13 cellular contexts compared by ENCODE assay signal in genomic region chr3:133489466-133490085, GRCh38.
A peak's percentile ranks its signal among the peaks of the same experiment; 100 is the strongest.
DNase-seq lines count a peak whose midpoint lies in the region; ATAC-seq and TF ChIP-seq lines count a peak whose summit lies in the region.
"Had no signal": no experiment of that assay in that cellular context is flagged by ENCODE, and none has a peak within 500 bp of the region (broad histone marks: within the 10 kb centered on the region; RNA-seq: fewer than 3 reads in every experiment).

No MANE protein-coding gene starts in this region.

- peak overlapping the region in 4 of 7 donors; percentile 1 to 73 (median 54) for H3K4me3 Mint-ChIP-seq in CD8-positive, alpha-beta memory T cell
- H3K4me3 Mint-ChIP-seq in H9 = no peak overlapping the region
- H3K4me3 Mint-ChIP-seq in T-helper 17 cell = no peak overlapping the region

- H2BK5ac ChIP-seq in H9 (ENCODE audit: insufficient read length, low read length) (no peak overlapping the region), neuronal stem cell (ENCODE audit: low read length) (no peak overlapping the region)

- H2BK12ac ChIP-seq in H9 (ENCODE audit: insufficient read length, low read depth, low read length) = no peak overlapping the region
- H2BK12ac ChIP-seq in neuronal stem cell (ENCODE audit: low read length) = no peak overlapping the region

- no CpG with 5 or more reads among the region's 5 CpGs for WGBS in H9 (ENCODE audit: extremely low coverage, insufficient read length, low lambda C conversion rate)
- no CpG with 5 or more reads among the region's 5 CpGs for WGBS in neuronal stem cell (ENCODE audit: extremely low coverage in 2 of 2, insufficient read length in 2 of 2, insufficient replicate concordance in 1 of 2), 2 donors

- H2AK5ac ChIP-seq in H9 (ENCODE audit: insufficient read length, low read length) (no peak overlapping the region), neuronal stem cell (ENCODE audit: low read depth, low read length) (no peak overlapping the region)

- H3K23ac ChIP-seq in H9 (ENCODE audit: insufficient read length, low read depth, low read length) (no peak overlapping the region), neuronal stem cell (ENCODE audit: low read depth, low read length, poor library complexity) (no peak overlapping the region)

- H2BK15ac ChIP-seq in H9 (ENCODE audit: low read depth, low read length) = no peak overlapping the region
- no peak overlapping the region for H2BK15ac ChIP-seq in neuronal stem cell (ENCODE audit: low read length)

- H3K18ac ChIP-seq in H9 (ENCODE audit: insufficient read length, low read depth, low read length) (no peak overlapping the region), neuronal stem cell (ENCODE audit: low read length) (no peak overlapping the region)

- H2AFZ ChIP-seq in H9 (ENCODE audit: low read length) (no peak overlapping the region), neuronal stem cell (ENCODE audit: low read length) (no peak overlapping the region)

- H3K9me3 Mint-ChIP-seq in CD8-positive, alpha-beta memory T cell = no peaks in the 10 kb centered on the region
- peaks cover 34 to 38% of the 10 kb centered on the region in 2 experiments for H3K9me3 Mint-ChIP-seq in H9

- H3K4me3 ChIP-seq in CD8-positive, alpha-beta memory T cell (ENCODE audit: low read length) = no peak overlapping the region
- H3K4me3 ChIP-seq in neuronal stem cell (ENCODE audit: low read length in 2 of 2) = no peak overlapping the region
- H3K4me3 ChIP-seq: BLaER1 treated with 17β-estradiol and CSF1 and Interleukin-3, amounts not matched to agents 10 nM and 100 nM had no signal

- no peak overlapping the region for H3T11ph ChIP-seq in H9 (ENCODE audit: low read length)

- no peak for DNase-seq in CD8-positive, alpha-beta memory T cell
- DNase-seq in H9 (peak; percentile 66), T-helper 17 cell (no peak), kidney tubule cell (ENCODE audit: low spot score) (peak; percentile 25), left lobe of liver (ENCODE audit: low spot score) (no peak), neuronal stem cell (ENCODE audit: low spot score) (no peak)
- no peak for DNase-seq in activated CD4-positive, CD25-positive, alpha-beta regulatory T cell treated with anti-CD3 and anti-CD28 coated beads, Interleukin-2, amount 50 U/mL, for 72 hours
- DNase-seq: activated CD8-positive, alpha-beta memory T cell treated with anti-CD3 and anti-CD28 coated beads for 24 hours; kidney; substantia nigra had no signal

- H3K56ac ChIP-seq in H9 (ENCODE audit: insufficient read length, low read depth, low read length) = no peak overlapping the region

- peaks cover 39 to 61% (median 53%) of the 10 kb centered on the region in 3 donors for H3K4me1 Mint-ChIP-seq in CD8-positive, alpha-beta memory T cell
- H3K4me1 Mint-ChIP-seq in H9 (peaks cover 33 to 35% of the 10 kb centered on the region in 2 experiments), T-helper 17 cell (peaks cover 31% of the 10 kb centered on the region)

- H3K27me3 Mint-ChIP-seq in CD8-positive, alpha-beta memory T cell = no peaks in the 10 kb centered on the region
- H3K27me3 Mint-ChIP-seq in H9 (ENCODE audit: low read depth) (peaks cover 4% of the 10 kb centered on the region; the same call in 1 of the 2 replicates), T-helper 17 cell (no peaks in the 10 kb centered on the region)

- no peak overlapping the region for H2BK20ac ChIP-seq in H9 (ENCODE audit: low read depth, low read length, poor library complexity, severe bottlenecking)

- H3K14ac ChIP-seq in H9 (ENCODE audit: insufficient read depth, low read length) = no peak overlapping the region
- no peak overlapping the region for H3K14ac ChIP-seq in neuronal stem cell (ENCODE audit: low read length)

- no peaks in the 10 kb centered on the region for H3K23me2 ChIP-seq in H9 (ENCODE audit: insufficient read length, low read depth, low read length, poor library complexity, severe bottlenecking)

- no peaks in the 10 kb centered on the region for H3K79me2 ChIP-seq in H9 (ENCODE audit: insufficient read depth, low read length)

- peak overlapping the region; percentile 20 to 98 (median 88) for H3K27ac Mint-ChIP-seq in CD8-positive, alpha-beta memory T cell
- H3K27ac Mint-ChIP-seq in H9 (peak overlapping the region in 2 of 3 experiments; percentile 24 to 76; a peak in 3 of 7 replicates), T-helper 17 cell (peak overlapping the region; percentile 85)

- H3K27me3 ChIP-seq in CD8-positive, alpha-beta memory T cell (ENCODE audit: insufficient read depth, low read length, poor library complexity, severe bottlenecking) = no peaks in the 10 kb centered on the region
- H3K27me3 ChIP-seq in H9 (ENCODE audit: insufficient read depth, low read length) (no peaks in the 10 kb centered on the region), neuronal stem cell (ENCODE audit: control insufficient read depth in 3 of 3, insufficient read depth in 3 of 3, low read depth in 1 of 3, low read length in 3 of 3) (no peaks in the 10 kb centered on the region)
- H3K27me3 ChIP-seq: BLaER1 treated with 17β-estradiol and CSF1 and Interleukin-3, amounts not matched to agents 10 nM and 100 nM had no signal

- no peaks in the 10 kb centered on the region for H3K36me3 ChIP-seq in CD8-positive, alpha-beta memory T cell (ENCODE audit: insufficient read depth, low read length)
- H3K36me3 ChIP-seq in neuronal stem cell (replicated peaks in 1 of 2; ENCODE audit: control insufficient read depth in 2 of 2, insufficient read depth in 2 of 2, low read length in 2 of 2) = peaks cover 0 to 2% of the 10 kb centered on the region in 2 donors

- H4K8ac ChIP-seq in H9 (replicated peaks; ENCODE audit: insufficient read length, low read depth, low read length) (no peak overlapping the region), neuronal stem cell (ENCODE audit: low read depth, low read length) (no peak overlapping the region)

- CTCF ChIA-PET in CD8-positive, alpha-beta memory T cell (lab: Charles Lee) = interaction anchor here (1.5 to 5.6 kb wide), 10 partner anchors 11 to 763 kb away, joined by 3 to 31 read pairs (median 10); partner anchors contain the start of gene CDV3

- H3K27ac ChIP-seq in CD8-positive, alpha-beta memory T cell (ENCODE audit: low read depth, low read length) = no peak overlapping the region
- H3K27ac ChIP-seq in H9 (ENCODE audit: insufficient read length, low read depth, low read length) = no peak overlapping the region
- H3K27ac ChIP-seq in neuronal stem cell (replicated peaks; ENCODE audit: low read length) = no peak overlapping the region

- H4K5ac ChIP-seq in H9 (ENCODE audit: insufficient read length, low read depth, low read length) = no peak overlapping the region

- H3K9ac ChIP-seq in H9 (ENCODE audit: extremely low read depth, insufficient read length, low read length) (no peak overlapping the region), neuronal stem cell (ENCODE audit: low read depth, low read length, poor library complexity) (no peak overlapping the region)
- H3K9ac ChIP-seq: BLaER1 treated with 17β-estradiol and CSF1 and Interleukin-3, amounts not matched to agents 10 nM and 100 nM had no signal

- no peaks in the 10 kb centered on the region for H3K79me1 ChIP-seq in H9 (ENCODE audit: insufficient read depth, low read depth, low read length, poor library complexity, severe bottlenecking)
- no peaks in the 10 kb centered on the region for H3K79me1 ChIP-seq in neuronal stem cell (ENCODE audit: low read depth, low read length)

- no peak overlapping the region for H2BK120ac ChIP-seq in H9 (ENCODE audit: low read depth, low read length, poor library complexity, severe bottlenecking)
- H2BK120ac ChIP-seq in neuronal stem cell (ENCODE audit: low read depth, low read length) = no peak overlapping the region

- POLR2A ChIA-PET in CD8-positive, alpha-beta memory T cell (lab: Charles Lee) = interaction anchor here (1.2 to 4.2 kb wide), 4 partner anchors 17 to 89 kb away, joined by 3 to 50 read pairs (median 8); partner anchors contain the start of gene CDV3

- ATAC-seq in T-helper 17 cell = no peak
- no peak for ATAC-seq in HG02885 (IDR thresholded peaks at IDR 0.05; ENCODE audit: poor library complexity, unreplicated experiment)
- ATAC-seq in left lobe of liver = no peak
- ATAC-seq: sciatic nerve had no signal

- peaks cover 41% of the 10 kb centered on the region for H3K4me1 ChIP-seq in CD8-positive, alpha-beta memory T cell (ENCODE audit: insufficient read depth, low read length)
- H3K4me1 ChIP-seq in H9 (ENCODE audit: insufficient read depth, low read length) (no peaks in the 10 kb centered on the region; the same call in 1 of the 2 replicates), neuronal stem cell (ENCODE audit: control insufficient read depth in 2 of 2, insufficient read depth in 1 of 2, low read depth in 1 of 2, low read length in 2 of 2) (peaks cover 0 to 2% of the 10 kb centered on the region in 2 donors)

- no peaks in the 10 kb centered on the region for H4K20me1 ChIP-seq in H9 (ENCODE audit: control insufficient read depth, insufficient read depth, insufficient read length)
- H4K20me1 ChIP-seq: BLaER1 treated with 17β-estradiol and CSF1 and Interleukin-3, amounts not matched to agents 10 nM and 100 nM had no signal

- no peak overlapping the region for H3K4me2 ChIP-seq in H9 (ENCODE audit: insufficient read depth, insufficient read length, low read length)
- H3K4me2 ChIP-seq in neuronal stem cell (ENCODE audit: insufficient read depth, low read length, poor library complexity, severe bottlenecking) = no peak overlapping the region

- no peaks in the 10 kb centered on the region for H3K36me3 Mint-ChIP-seq in CD8-positive, alpha-beta memory T cell
- peaks cover 16 to 28% (median 26%) of the 10 kb centered on the region in 3 experiments for H3K36me3 Mint-ChIP-seq in H9 (ENCODE audit: insufficient read depth in 1 of 3, low read depth in 3 of 3)
- H3K36me3 Mint-ChIP-seq in T-helper 17 cell (ENCODE audit: low read depth) = no peaks in the 10 kb centered on the region

- no peak for TF ChIP-seq CTCF in H9 (conservative IDR thresholded peaks at IDR 0.05)

- H3K4ac ChIP-seq in H9 (ENCODE audit: low read depth, low read length) (no peak overlapping the region), neuronal stem cell (ENCODE audit: low read length) (no peak overlapping the region)

- H4K91ac ChIP-seq in H9 (ENCODE audit: insufficient read length, low read depth, low read length) (no peak overlapping the region), neuronal stem cell (ENCODE audit: low read depth, low read length, poor library complexity) (no peak overlapping the region)

- H3K9me3 ChIP-seq in CD8-positive, alpha-beta memory T cell (ENCODE audit: low read length) = no peaks in the 10 kb centered on the region
- H3K9me3 ChIP-seq in H9 (ENCODE audit: control insufficient read depth, low read depth, low read length) (peaks cover 22% of the 10 kb centered on the region), T-helper 17 cell (ENCODE audit: control insufficient read depth, low read length, poor library complexity, severe bottlenecking) (no peaks in the 10 kb centered on the region), neuronal stem cell (replicated peaks in 1 of 2; ENCODE audit: control insufficient read depth in 2 of 2, insufficient read depth in 1 of 2, low read depth in 1 of 2, low read length in 2 of 2) (peaks cover 11 to 14% of the 10 kb centered on the region in 2 donors)

Comparison
In these comparisons a context has a peak if more than half of its experiments do, and no peak if none do; other contexts are left out.
1. DNase-seq: peak in H9 (single experiment) and kidney tubule cell (single experiment); none in CD8-positive, alpha-beta memory T cell (0 of 5), T-helper 17 cell (0 of 3), left lobe of liver (single experiment), activated CD4-positive, CD25-positive, alpha-beta regulatory T cell treated with anti-CD3 and anti-CD28 coated beads, Interleukin-2, amount 50 U/mL, for 72 hours (single experiment) and neuronal stem cell (single experiment).
2. H3K4me3 Mint-ChIP-seq: peak in CD8-positive, alpha-beta memory T cell (4 of 7); none in H9 (0 of 2) and T-helper 17 cell (single experiment).
3. Peak in every context shown above with its lines, with median percentiles within 50 percentile points of each other: H3K27ac Mint-ChIP-seq.